ENCODE assay signal across 15 cellular contexts in the genomic region with DNA sequence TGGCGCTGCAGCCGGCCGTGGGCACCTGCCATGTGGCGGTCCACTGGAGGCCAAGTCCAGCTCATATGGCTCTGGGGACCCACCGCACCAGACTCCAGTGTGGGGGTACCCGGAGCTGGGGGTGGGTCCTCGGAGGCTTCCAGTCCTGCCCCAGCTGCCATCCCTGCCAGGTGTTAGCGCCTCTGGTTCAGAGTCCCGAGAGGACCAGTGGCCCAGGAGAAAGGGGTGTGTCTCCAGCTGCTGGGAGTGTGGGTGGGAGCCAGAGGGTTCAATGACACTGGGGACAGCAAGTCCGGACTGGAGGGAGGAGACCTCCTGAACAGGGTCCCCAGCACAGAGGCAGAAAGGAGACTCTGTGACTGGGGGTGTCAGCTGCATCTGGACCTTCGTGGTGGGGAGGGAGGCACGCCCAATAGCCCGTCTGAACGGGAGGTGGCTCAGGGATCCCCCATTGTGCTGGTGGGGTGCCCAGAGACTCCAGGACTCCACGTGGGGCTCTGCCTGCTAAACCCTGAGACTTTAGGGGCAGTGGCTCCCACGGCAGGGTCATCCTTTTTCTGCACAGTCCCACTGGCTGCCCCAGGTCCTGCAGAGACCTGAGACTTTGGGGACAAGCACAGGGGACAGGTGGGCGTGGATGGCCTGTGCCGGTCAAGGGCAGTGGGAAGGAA. TPM values are rescaled to one million over a fixed set of nuclear protein-coding genes. Genes with fewer than 3 reads are reported as not detected.
A peak's percentile ranks its signal among the peaks of the same experiment; 100 is the strongest.
DNase-seq lines count a peak whose midpoint lies in the region; ATAC-seq, FAIRE-seq and TF ChIP-seq lines count a peak whose summit lies in the region.
"Had no signal": no experiment of that assay in that cellular context is flagged by ENCODE, and none has a peak within 500 bp of the region (broad histone marks: within the 10 kb centered on the region; RNA-seq: fewer than 3 reads in every experiment).

No MANE protein-coding gene starts in this region.

- intact Hi-C loops in Panc1 (cut with micrococcal nuclease; ENCODE audit: unreplicated experiment) (loop anchor here (5.0 kb wide), 1 partner anchor 113 kb away; no protein-coding TSS in a partner anchor), right lobe of liver (cut with DNase I) (no loop called here)

- in situ Hi-C loops in Panc1 (cut with HindIII; ENCODE audit: low pct_unique_long_range_greater_than_20kb, low sequenced_read_pairs) = no loop called here

- H3K27me3 ChIP-seq in BLaER1 treated with 17β-estradiol and CSF1 and Interleukin-3, amounts not matched to agents 10 nM and 100 nM = peaks cover 56 to 59% (median 59%) of the 10 kb centered on the region in 11 experiments
- H3K27me3 ChIP-seq in Panc1 (ENCODE audit: control insufficient read depth, insufficient read depth, low read length) = no peaks in the 10 kb centered on the region
- H3K27me3 ChIP-seq in right lobe of liver = peaks cover 4 to 15% of the 10 kb centered on the region in 2 donors

- no peak for FAIRE-seq in H54 (lab: Jason Lieb, UNC)

- POLR2A ChIA-PET in Panc1 (lab: Charles Lee) = interaction anchor here (0.5 kb wide), 1 partner anchor 269 kb away, joined by 3 read pairs; no protein-coding TSS in a partner anchor

- H3K27ac ChIP-seq in 22Rv1 (no peak overlapping the region), Panc1 (ENCODE audit: low read length) (peak overlapping the region; percentile 89), right lobe of liver (no peak overlapping the region)
- no peak overlapping the region for H3K27ac ChIP-seq in BLaER1 treated with 17β-estradiol and CSF1 and Interleukin-3, amounts not matched to agents 10 nM and 100 nM
- H3K27ac ChIP-seq: foreskin keratinocyte, thoracic aorta had no signal

- H3K36me3 ChIP-seq in BLaER1 treated with 17β-estradiol and CSF1 and Interleukin-3, amounts not matched to agents 10 nM and 100 nM = peaks cover under 1 to 29% (median 12%) of the 10 kb centered on the region in 11 experiments; a peak in 18 of 22 replicates
- H3K36me3 ChIP-seq in Panc1 (ENCODE audit: control insufficient read depth, insufficient read depth, low read length) (no peaks in the 10 kb centered on the region), right lobe of liver (peaks cover 0 to 12% (median 8%) of the 10 kb centered on the region in 4 donors)

- TF ChIP-seq POLR2A in right lobe of liver (IDR thresholded peaks at IDR 0.05) (no peak), H54 (IDR thresholded peaks at IDR 0.05; ENCODE audit: low read depth, low read length) (no peak)

- 27% methylated on average over 3 of the region's 18 CpGs for WGBS in right lobe of liver (ENCODE audit: insufficient coverage, low coverage, low lambda C conversion rate, missing lambda C conversion rate)

- TF ChIP-seq CTCF in 22Rv1 (IDR thresholded peaks at IDR 0.05) (0 out of 2 replicates have a peak, but pooled peaks have one; percentile 5), Panc1 (IDR thresholded peaks at IDR 0.05) (peak; percentile 20; the same call in 1 of the 2 replicates), right lobe of liver (IDR thresholded peaks at IDR 0.05) (no peak)

- H3K9ac ChIP-seq in BLaER1 treated with 17β-estradiol and CSF1 and Interleukin-3, amounts not matched to agents 10 nM and 100 nM = 0 out of 22 replicates have a peak overlapping the region, but pooled peaks of 1 of the 11 experiments have one; percentile 2

- peaks cover 34 to 92% (median 82%) of the 10 kb centered on the region in 11 experiments for H4K20me1 ChIP-seq in BLaER1 treated with 17β-estradiol and CSF1 and Interleukin-3, amounts not matched to agents 10 nM and 100 nM

- DNase-seq in Panc1 (ENCODE audit: low read depth, low spot score) = no peak
- DNase-seq in right lobe of liver = peak in 1 of 3 donors; percentile 62
- DNase-seq in activated CD4-positive, alpha-beta T cell treated with anti-CD3 and anti-CD28 coated beads, Interleukin-2, amount 50 U/mL, for 1 hour = no peak
- no peak for DNase-seq in H54 (ENCODE audit: insufficient read length, low spot score)
- DNase-seq in germinal center (ENCODE audit: low spot score) = no peak
- DNase-seq: aorta; BE2C; DMS 273 treated with DMSO at 0.1 percent for 48 hours; foreskin keratinocyte; stimulated activated CD4-positive, alpha-beta T cell treated with anti-CD3 and anti-CD28 coated beads, Interleukin-1b, Interleukin-23, amount 100 ng/mL, for 48 hours had no signal

- H3K4me3 ChIP-seq in BLaER1 treated with 17β-estradiol and CSF1 and Interleukin-3, amounts not matched to agents 10 nM and 100 nM = no peak overlapping the region; a peak in 1 of 20 replicates
- H3K4me3 ChIP-seq in Panc1 (ENCODE audit: low read depth in 2 of 2, low read length in 2 of 2) = no peak overlapping the region
- H3K4me3 ChIP-seq in right lobe of liver = no peak overlapping the region
- H3K4me3 ChIP-seq: thoracic aorta had no signal

- ATAC-seq in Panc1 = no peak
- ATAC-seq in right lobe of liver = peak; percentile 38 to 65 (median 46)
- ATAC-seq in HG02642 (IDR thresholded peaks at IDR 0.05; ENCODE audit: poor library complexity, unreplicated experiment) = no peak
- ATAC-seq: foreskin keratinocyte, Right ventricle myocardium inferior had no signal

- no peaks in the 10 kb centered on the region; a peak in 2 of 22 replicates for H3K9me3 ChIP-seq in BLaER1 treated with 17β-estradiol and CSF1 and Interleukin-3, amounts not matched to agents 10 nM and 100 nM (replicated peaks in 1 of 11)
- H3K9me3 ChIP-seq in Panc1 (ENCODE audit: control insufficient read depth, insufficient read depth, low read depth, low read length) (no peaks in the 10 kb centered on the region), right lobe of liver (no peaks in the 10 kb centered on the region)
- H3K9me3 ChIP-seq: BE2C, thoracic aorta had no signal

- peaks cover 37 to 82% (median 67%) of the 10 kb centered on the region in 10 experiments for H3K4me1 ChIP-seq in BLaER1 treated with 17β-estradiol and CSF1 and Interleukin-3, amounts not matched to agents 10 nM and 100 nM
- H3K4me1 ChIP-seq in Panc1 (ENCODE audit: control insufficient read depth, insufficient read depth, low read length) (peaks cover 63% of the 10 kb centered on the region), right lobe of liver (peaks cover 0 to 20% (median 0%) of the 10 kb centered on the region in 4 donors)
- H3K4me1 ChIP-seq: foreskin keratinocyte had no signal

- no TSS peak for BruUV-seq in Panc1 (replicated peaks; lab: Mats Ljungman, UMichigan)

- H3K4me2 ChIP-seq in BLaER1 treated with 17β-estradiol and CSF1 and Interleukin-3, amounts not matched to agents 10 nM and 100 nM = peak overlapping the region; percentile 49 to 88 (median 80)

- CTCF ChIA-PET in Panc1 (lab: Charles Lee) = interaction anchor here (0.8 kb wide), 1 partner anchor 45 kb away, joined by 3 read pairs; no protein-coding TSS in a partner anchor

RNA-seq across cellular contexts. Expression of a gene that starts 2.4 kb away (rescaled TPM):
- total RNA-seq in Panc1 (2021; ENCODE audit: unreplicated experiment) (23.6 TPM), right lobe of liver (under 1 TPM; 0.06 to 0.81 (median 0.43) TPM)
- polyA plus RNA-seq in Panc1 (2012; ENCODE audit: insufficient read length) = 29.3 TPM

RNA-seq across cellular contexts. Expression of a gene that starts 47.6 kb away (rescaled TPM):
- total RNA-seq in Panc1 (2021; ENCODE audit: unreplicated experiment) (148 TPM), right lobe of liver (10 to 100 TPM; 33.4 to 52.2 (median 41.3) TPM)
- 249 TPM for polyA plus RNA-seq in Panc1 (2012; ENCODE audit: insufficient read length)

Comparison
In these comparisons a context has a peak if more than half of its experiments do, and no peak if none do; other contexts are left out.
1. CTCF ChIP-seq: peak in 22Rv1 (single experiment) and Panc1 (single experiment); none in right lobe of liver (0 of 4).
2. ATAC-seq: peak in right lobe of liver (4 of 4); none in Panc1 (single experiment) and HG02642 (single experiment).
3. RNA of a gene that starts 2.4 kb away (total RNA-seq): 23.6 TPM in Panc1 (single experiment); 0.06 to 0.81 TPM in right lobe of liver; every median in the first group is over 10 times any median in the second.